In genomic region chr6:37467718-37468117, GRCh38 we compare ENCODE assay signal across 34 cellular contexts.
"Had no signal": no experiment of that assay in that cellular context is flagged by ENCODE, and none has a peak within 500 bp of the region (broad histone marks: within the 10 kb centered on the region; RNA-seq: fewer than 3 reads in every experiment).

No MANE protein-coding gene starts in this region.

- H3K27me3 ChIP-seq: MG63 had no signal

- DNase-seq: Karpas-422, Kasumi-1, MG63, MM.1S, MV-4-11, NCI-H1048, NCI-H1092, NCI-H1092 treated with DMSO at 0.1 percent for 48 hours, NCI-H1105, NCI-H1105 treated with DMSO at 0.1 percent for 48 hours, NCI-H1417, NCI-H1417 treated with DMSO at 0.1 percent for 48 hours, NCI-H1436, NCI-H1436 treated with DMSO at 0.1 percent for 48 hours, NCI-H146, NCI-H1694, NCI-H1694 treated with DMSO at 0.1 percent for 48 hours, NCI-H187, NCI-H187 treated with DMSO at 0.1 percent for 48 hours, NCI-H1930, NCI-H2029, NCI-H2029 treated with DMSO at 0.1 percent for 48 hours, NCI-H2081, NCI-H2081 treated with DMSO at 0.1 percent for 48 hours, NCI-H2107, NCI-H2171, NCI-H2171 treated with DMSO at 0.1 percent for 48 hours, NCI-H2227 treated with DMSO at 0.1 percent for 48 hours, NCI-H226, NCI-H345, NCI-H446, NCI-H446 treated with DMSO at 0.1 percent for 48 hours, NCI-H510A had no signal

- H3K9ac ChIP-seq: KMS-11 had no signal

- H3K4me3 ChIP-seq: MG63 had no signal

- H3K4me2 ChIP-seq: KMS-11 had no signal

- H3K27ac ChIP-seq: KMS-11 had no signal
